1 cellular context compared by ENCODE assay signal in the genomic region with DNA sequence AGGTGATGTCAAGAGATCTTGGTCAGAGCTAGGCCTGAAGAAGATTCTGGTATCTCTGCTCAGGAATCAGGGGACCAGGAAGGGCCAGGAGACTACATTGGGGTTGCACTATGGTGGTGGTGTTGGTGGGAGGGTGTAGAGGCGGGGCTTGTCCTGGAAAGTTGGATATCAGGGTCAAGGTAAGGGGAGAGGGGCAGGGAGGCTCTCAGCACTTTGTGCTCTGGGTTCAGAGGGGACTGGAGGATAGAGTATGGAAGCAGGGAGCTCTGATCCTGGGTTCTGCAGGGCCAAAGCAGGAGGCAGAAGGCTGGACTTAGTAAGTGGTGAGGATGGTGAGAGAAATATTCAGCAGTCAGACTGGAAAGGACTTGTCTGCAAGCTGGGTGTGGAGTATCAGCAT.
TF ChIP-seq lines count a peak whose summit lies in the region.

No MANE protein-coding gene starts in this region.

TF ChIP-seq in HCT116, 20 proteins besides CTCF, POLR2A, EP300 and RAD21 (continued from another document):
- TF ChIP-seq, protein P1, sequence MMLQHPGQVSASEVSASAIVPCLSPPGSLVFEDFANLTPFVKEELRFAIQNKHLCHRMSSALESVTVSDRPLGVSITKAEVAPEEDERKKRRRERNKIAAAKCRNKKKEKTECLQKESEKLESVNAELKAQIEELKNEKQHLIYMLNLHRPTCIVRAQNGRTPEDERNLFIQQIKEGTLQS (IDR thresholded peaks at IDR 0.05): no peak
- TF ChIP-seq ZFX (IDR thresholded peaks at IDR 0.05) (no peak), POLR2AphosphoS5 (IDR thresholded peaks at IDR 0.05; ENCODE audit: low read depth, low read length) (no peak), SIN3A (IDR thresholded peaks at IDR 0.05; ENCODE audit: low read depth) (no peak), TCF7L2 (IDR thresholded peaks at IDR 0.05; ENCODE audit: borderline replicate concordance, extremely low read depth, insufficient read depth, insufficient read length) (no peak), YY1 (IDR thresholded peaks at IDR 0.05; ENCODE audit: extremely low read depth, insufficient replicate concordance, low read depth, low read length) (no peak), ELF1 (IDR thresholded peaks at IDR 0.05; ENCODE audit: borderline replicate concordance, low read depth) (no peak), SRF (IDR thresholded peaks at IDR 0.05; ENCODE audit: low read depth) (no peak), SP1 (IDR thresholded peaks at IDR 0.05; ENCODE audit: low read depth) (no peak), CEBPB (IDR thresholded peaks at IDR 0.05; ENCODE audit: low read depth) (no peak), EZH2 (IDR thresholded peaks at IDR 0.05) (no peak)
- TF ChIP-seq, protein P2, sequence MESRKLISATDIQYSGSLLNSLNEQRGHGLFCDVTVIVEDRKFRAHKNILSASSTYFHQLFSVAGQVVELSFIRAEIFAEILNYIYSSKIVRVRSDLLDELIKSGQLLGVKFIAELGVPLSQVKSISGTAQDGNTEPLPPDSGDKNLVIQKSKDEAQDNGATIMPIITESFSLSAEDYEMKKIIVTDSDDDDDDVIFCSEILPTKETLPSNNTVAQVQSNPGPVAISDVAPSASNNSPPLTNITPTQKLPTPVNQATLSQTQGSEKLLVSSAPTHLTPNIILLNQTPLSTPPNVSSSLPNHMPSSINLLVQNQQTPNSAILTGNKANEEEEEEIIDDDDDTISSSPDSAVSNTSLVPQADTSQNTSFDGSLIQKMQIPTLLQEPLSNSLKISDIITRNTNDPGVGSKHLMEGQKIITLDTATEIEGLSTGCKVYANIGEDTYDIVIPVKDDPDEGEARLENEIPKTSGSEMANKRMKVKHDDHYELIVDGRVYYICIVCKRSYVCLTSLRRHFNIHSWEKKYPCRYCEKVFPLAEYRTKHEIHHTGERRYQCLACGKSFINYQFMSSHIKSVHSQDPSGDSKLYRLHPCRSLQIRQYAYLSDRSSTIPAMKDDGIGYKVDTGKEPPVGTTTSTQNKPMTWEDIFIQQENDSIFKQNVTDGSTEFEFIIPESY (IDR thresholded peaks at IDR 0.05; ENCODE audit: extremely low read depth, insufficient replicate concordance, low read length): no peak
- TF ChIP-seq, protein P3, sequence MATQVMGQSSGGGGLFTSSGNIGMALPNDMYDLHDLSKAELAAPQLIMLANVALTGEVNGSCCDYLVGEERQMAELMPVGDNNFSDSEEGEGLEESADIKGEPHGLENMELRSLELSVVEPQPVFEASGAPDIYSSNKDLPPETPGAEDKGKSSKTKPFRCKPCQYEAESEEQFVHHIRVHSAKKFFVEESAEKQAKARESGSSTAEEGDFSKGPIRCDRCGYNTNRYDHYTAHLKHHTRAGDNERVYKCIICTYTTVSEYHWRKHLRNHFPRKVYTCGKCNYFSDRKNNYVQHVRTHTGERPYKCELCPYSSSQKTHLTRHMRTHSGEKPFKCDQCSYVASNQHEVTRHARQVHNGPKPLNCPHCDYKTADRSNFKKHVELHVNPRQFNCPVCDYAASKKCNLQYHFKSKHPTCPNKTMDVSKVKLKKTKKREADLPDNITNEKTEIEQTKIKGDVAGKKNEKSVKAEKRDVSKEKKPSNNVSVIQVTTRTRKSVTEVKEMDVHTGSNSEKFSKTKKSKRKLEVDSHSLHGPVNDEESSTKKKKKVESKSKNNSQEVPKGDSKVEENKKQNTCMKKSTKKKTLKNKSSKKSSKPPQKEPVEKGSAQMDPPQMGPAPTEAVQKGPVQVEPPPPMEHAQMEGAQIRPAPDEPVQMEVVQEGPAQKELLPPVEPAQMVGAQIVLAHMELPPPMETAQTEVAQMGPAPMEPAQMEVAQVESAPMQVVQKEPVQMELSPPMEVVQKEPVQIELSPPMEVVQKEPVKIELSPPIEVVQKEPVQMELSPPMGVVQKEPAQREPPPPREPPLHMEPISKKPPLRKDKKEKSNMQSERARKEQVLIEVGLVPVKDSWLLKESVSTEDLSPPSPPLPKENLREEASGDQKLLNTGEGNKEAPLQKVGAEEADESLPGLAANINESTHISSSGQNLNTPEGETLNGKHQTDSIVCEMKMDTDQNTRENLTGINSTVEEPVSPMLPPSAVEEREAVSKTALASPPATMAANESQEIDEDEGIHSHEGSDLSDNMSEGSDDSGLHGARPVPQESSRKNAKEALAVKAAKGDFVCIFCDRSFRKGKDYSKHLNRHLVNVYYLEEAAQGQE (IDR thresholded peaks at IDR 0.05; ENCODE audit: low read depth): no peak
